1 cellular context compared by ENCODE assay signal in genomic region chr13:24719139-24719538, GRCh38.
TF ChIP-seq lines count a peak whose summit lies in the region.

No MANE protein-coding gene starts in this region.

TF ChIP-seq in GM23338, 12 proteins besides CTCF, POLR2A, EP300 and RAD21:
- TF ChIP-seq, protein P1, sequence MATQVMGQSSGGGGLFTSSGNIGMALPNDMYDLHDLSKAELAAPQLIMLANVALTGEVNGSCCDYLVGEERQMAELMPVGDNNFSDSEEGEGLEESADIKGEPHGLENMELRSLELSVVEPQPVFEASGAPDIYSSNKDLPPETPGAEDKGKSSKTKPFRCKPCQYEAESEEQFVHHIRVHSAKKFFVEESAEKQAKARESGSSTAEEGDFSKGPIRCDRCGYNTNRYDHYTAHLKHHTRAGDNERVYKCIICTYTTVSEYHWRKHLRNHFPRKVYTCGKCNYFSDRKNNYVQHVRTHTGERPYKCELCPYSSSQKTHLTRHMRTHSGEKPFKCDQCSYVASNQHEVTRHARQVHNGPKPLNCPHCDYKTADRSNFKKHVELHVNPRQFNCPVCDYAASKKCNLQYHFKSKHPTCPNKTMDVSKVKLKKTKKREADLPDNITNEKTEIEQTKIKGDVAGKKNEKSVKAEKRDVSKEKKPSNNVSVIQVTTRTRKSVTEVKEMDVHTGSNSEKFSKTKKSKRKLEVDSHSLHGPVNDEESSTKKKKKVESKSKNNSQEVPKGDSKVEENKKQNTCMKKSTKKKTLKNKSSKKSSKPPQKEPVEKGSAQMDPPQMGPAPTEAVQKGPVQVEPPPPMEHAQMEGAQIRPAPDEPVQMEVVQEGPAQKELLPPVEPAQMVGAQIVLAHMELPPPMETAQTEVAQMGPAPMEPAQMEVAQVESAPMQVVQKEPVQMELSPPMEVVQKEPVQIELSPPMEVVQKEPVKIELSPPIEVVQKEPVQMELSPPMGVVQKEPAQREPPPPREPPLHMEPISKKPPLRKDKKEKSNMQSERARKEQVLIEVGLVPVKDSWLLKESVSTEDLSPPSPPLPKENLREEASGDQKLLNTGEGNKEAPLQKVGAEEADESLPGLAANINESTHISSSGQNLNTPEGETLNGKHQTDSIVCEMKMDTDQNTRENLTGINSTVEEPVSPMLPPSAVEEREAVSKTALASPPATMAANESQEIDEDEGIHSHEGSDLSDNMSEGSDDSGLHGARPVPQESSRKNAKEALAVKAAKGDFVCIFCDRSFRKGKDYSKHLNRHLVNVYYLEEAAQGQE (IDR thresholded peaks at IDR 0.05; ENCODE audit: unreplicated experiment) = no peak
- TF ChIP-seq POLR2AphosphoS5 (IDR thresholded peaks at IDR 0.05; ENCODE audit: low read depth) = no peak
- TF ChIP-seq EZH2phosphoT487 (IDR thresholded peaks at IDR 0.05; ENCODE audit: unreplicated experiment) = no peak
- TF ChIP-seq STAT1 (IDR thresholded peaks at IDR 0.05; ENCODE audit: unreplicated experiment) = no peak
- TF ChIP-seq JUNB (IDR thresholded peaks at IDR 0.05; ENCODE audit: unreplicated experiment) = no peak
- TF ChIP-seq ETS1 (IDR thresholded peaks at IDR 0.05) = no peak
- TF ChIP-seq, protein P2, sequence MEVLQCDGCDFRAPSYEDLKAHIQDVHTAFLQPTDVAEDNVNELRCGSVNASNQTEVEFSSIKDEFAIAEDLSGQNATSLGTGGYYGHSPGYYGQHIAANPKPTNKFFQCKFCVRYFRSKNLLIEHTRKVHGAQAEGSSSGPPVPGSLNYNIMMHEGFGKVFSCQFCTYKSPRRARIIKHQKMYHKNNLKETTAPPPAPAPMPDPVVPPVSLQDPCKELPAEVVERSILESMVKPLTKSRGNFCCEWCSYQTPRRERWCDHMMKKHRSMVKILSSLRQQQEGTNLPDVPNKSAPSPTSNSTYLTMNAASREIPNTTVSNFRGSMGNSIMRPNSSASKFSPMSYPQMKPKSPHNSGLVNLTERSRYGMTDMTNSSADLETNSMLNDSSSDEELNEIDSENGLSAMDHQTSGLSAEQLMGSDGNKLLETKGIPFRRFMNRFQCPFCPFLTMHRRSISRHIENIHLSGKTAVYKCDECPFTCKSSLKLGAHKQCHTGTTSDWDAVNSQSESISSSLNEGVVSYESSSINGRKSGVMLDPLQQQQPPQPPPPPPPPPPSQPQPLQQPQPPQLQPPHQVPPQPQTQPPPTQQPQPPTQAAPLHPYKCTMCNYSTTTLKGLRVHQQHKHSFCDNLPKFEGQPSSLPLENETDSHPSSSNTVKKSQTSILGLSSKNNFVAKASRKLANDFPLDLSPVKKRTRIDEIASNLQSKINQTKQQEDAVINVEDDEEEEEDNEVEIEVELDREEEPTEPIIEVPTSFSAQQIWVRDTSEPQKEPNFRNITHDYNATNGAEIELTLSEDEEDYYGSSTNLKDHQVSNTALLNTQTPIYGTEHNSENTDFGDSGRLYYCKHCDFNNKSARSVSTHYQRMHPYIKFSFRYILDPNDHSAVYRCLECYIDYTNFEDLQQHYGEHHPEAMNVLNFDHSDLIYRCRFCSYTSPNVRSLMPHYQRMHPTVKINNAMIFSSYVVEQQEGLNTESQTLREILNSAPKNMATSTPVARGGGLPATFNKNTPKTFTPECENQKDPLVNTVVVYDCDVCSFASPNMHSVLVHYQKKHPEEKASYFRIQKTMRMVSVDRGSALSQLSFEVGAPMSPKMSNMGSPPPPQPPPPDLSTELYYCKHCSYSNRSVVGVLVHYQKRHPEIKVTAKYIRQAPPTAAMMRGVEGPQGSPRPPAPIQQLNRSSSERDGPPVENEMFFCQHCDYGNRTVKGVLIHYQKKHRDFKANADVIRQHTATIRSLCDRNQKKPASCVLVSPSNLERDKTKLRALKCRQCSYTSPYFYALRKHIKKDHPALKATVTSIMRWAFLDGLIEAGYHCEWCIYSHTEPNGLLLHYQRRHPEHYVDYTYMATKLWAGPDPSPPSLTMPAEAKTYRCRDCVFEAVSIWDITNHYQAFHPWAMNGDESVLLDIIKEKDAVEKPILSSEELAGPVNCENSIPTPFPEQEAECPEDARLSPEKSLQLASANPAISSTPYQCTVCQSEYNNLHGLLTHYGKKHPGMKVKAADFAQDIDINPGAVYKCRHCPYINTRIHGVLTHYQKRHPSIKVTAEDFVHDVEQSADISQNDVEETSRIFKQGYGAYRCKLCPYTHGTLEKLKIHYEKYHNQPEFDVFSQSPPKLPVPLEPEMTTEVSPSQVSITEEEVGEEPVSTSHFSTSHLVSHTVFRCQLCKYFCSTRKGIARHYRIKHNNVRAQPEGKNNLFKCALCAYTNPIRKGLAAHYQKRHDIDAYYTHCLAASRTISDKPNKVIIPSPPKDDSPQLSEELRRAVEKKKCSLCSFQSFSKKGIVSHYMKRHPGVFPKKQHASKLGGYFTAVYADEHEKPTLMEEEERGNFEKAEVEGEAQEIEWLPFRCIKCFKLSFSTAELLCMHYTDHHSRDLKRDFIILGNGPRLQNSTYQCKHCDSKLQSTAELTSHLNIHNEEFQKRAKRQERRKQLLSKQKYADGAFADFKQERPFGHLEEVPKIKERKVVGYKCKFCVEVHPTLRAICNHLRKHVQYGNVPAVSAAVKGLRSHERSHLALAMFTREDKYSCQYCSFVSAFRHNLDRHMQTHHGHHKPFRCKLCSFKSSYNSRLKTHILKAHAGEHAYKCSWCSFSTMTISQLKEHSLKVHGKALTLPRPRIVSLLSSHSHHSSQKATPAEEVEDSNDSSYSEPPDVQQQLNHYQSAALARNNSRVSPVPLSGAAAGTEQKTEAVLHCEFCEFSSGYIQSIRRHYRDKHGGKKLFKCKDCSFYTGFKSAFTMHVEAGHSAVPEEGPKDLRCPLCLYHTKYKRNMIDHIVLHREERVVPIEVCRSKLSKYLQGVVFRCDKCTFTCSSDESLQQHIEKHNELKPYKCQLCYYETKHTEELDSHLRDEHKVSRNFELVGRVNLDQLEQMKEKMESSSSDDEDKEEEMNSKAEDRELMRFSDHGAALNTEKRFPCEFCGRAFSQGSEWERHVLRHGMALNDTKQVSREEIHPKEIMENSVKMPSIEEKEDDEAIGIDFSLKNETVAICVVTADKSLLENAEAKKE (CRISPR knock-in tag; IDR thresholded peaks at IDR 0.05) = no peak
- TF ChIP-seq CREB1 (CRISPR knock-in tag; IDR thresholded peaks at IDR 0.05; ENCODE audit: low read depth) = no peak
- no peak for TF ChIP-seq EZH2 (IDR thresholded peaks at IDR 0.05; ENCODE audit: low read depth, unreplicated experiment)
- no peak for TF ChIP-seq ZNF331 (CRISPR knock-in tag; IDR thresholded peaks at IDR 0.05; ENCODE audit: low read depth)
- no peak for TF ChIP-seq ZNF114 (CRISPR knock-in tag; IDR thresholded peaks at IDR 0.05)
- no peak for TF ChIP-seq NANOG (IDR thresholded peaks at IDR 0.05; ENCODE audit: borderline replicate concordance)
